In the genomic region with DNA sequence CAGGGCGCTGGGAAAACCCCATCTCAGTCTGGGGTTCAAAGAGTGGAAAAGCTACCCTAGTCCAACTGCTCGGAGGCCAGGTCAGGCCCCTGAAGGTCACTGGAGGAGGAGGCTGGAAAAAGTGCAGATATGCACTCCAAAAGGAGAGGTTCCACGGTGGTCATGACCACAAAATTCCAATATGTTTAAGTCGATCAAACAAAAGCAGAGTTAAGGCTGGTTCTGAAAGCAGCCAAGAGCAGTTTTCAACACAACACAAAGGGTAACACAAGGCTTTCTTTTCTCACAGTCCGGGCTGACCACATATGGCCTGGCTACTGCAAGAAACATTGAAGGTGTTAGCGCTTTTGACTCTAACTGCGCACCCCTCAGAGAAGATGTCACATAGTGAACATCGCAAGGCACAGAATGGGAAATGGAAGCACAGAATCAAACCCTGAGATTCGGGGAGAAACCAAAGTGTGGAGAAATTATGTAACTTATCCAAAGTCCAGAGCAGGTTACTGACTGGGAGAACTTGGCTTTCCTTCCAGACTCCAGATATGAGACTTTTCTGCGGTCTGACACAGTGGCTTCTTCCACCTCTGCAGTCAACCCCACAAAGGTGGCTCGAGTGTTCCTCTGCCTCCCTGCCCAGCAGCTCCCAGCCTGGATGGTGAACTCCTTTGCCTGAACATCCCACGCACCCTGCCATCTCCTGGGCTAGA, we compare ENCODE assay signal across 21 cellular contexts. TPM values are rescaled to one million over a fixed set of nuclear protein-coding genes. Genes with fewer than 3 reads are reported as not detected.
A peak's percentile ranks its signal among the peaks of the same experiment; 100 is the strongest.
DNase-seq lines count a peak whose midpoint lies in the region; ATAC-seq and TF ChIP-seq lines count a peak whose summit lies in the region.
"Had no signal": no experiment of that assay in that cellular context is flagged by ENCODE, and none has a peak within 500 bp of the region (broad histone marks: within the 10 kb centered on the region; RNA-seq: fewer than 3 reads in every experiment).

No MANE protein-coding gene starts in this region.

- H3K36me3 ChIP-seq in BLaER1 treated with 17β-estradiol and CSF1 and Interleukin-3, amounts not matched to agents 10 nM and 100 nM, result peaks cover 7 to 54% (median 33%) of the 10 kb centered on the region in 11 experiments; a peak in 21 of 22 replicates
- H3K36me3 ChIP-seq in neural cell (ENCODE audit: insufficient read depth, low read length), result no peaks in the 10 kb centered on the region
- H3K36me3 ChIP-seq: esophagus squamous epithelium, uterus had no signal

- H3K9me3 Mint-ChIP-seq in activated T-cell treated with anti-CD3 and anti-CD28 coated beads, Interleukin-2, amount 50 U/mL, for 72 hours, result no peaks in the 10 kb centered on the region
- H3K9me3 Mint-ChIP-seq: activated T-cell treated with anti-CD3 and anti-CD28 coated beads, Interleukin-2, amount 50 U/mL, for 24 hours had no signal

- H3K27me3 Mint-ChIP-seq in activated T-cell treated with anti-CD3 and anti-CD28 coated beads, Interleukin-2, amount 50 U/mL, for 72 hours (ENCODE audit: low read depth), result peaks cover 14% of the 10 kb centered on the region

- TF ChIP-seq CTCF in dorsolateral prefrontal cortex (IDR thresholded peaks at IDR 0.05 in 54 of 56, conservative IDR thresholded peaks at IDR 0.05 in 2 of 56; ENCODE audit: low read depth in 1 of 56, partially characterized antibody in 56 of 56), result no peak
- TF ChIP-seq CTCF in neural cell (IDR thresholded peaks at IDR 0.05; ENCODE audit: poor library complexity, severe bottlenecking), result no peak

- peaks cover 0 to 5% (median 0%) of the 10 kb centered on the region in 11 experiments; a peak in 5 of 22 replicates for H3K27me3 ChIP-seq in BLaER1 treated with 17β-estradiol and CSF1 and Interleukin-3, amounts not matched to agents 10 nM and 100 nM
- H3K27me3 ChIP-seq in dorsolateral prefrontal cortex, result peaks cover 0 to 16% (median 3%) of the 10 kb centered on the region in 45 donors
- H3K27me3 ChIP-seq in neural cell (ENCODE audit: insufficient read depth, low read depth, low read length), result no peaks in the 10 kb centered on the region
- H3K27me3 ChIP-seq: uterus had no signal

- peaks cover 0 to 2% of the 10 kb centered on the region in 2 donors for H3K36me3 Mint-ChIP-seq in activated T-cell treated with anti-CD3 and anti-CD28 coated beads, Interleukin-2, amount 50 U/mL, for 72 hours (ENCODE audit: insufficient read depth in 2 of 2)
- H3K36me3 Mint-ChIP-seq: activated naive CD8-positive, alpha-beta T cell treated with anti-CD3 and anti-CD28 coated beads, Interleukin-2, amount 10 ng/mL, durations not matched to agents 7 days and 5 days had no signal

- no peak overlapping the region for H3K4me3 Mint-ChIP-seq in activated T-cell treated with anti-CD3 and anti-CD28 coated beads, Interleukin-2, amount 50 U/mL, for 72 hours

- H3K27ac ChIP-seq in BLaER1 treated with 17β-estradiol and CSF1 and Interleukin-3, amounts not matched to agents 10 nM and 100 nM, result no peak overlapping the region
- peak overlapping the region in 48 of 59 donors; percentile 7 to 92 (median 73) for H3K27ac ChIP-seq in dorsolateral prefrontal cortex
- peak overlapping the region; percentile 96 for H3K27ac ChIP-seq in neural cell (ENCODE audit: low read length)
- H3K27ac ChIP-seq: A549, esophagus squamous epithelium, PC-9, uterus had no signal

- H3K27ac Mint-ChIP-seq in activated T-cell treated with anti-CD3 and anti-CD28 coated beads, Interleukin-2, amount 50 U/mL, for 72 hours, result no peak overlapping the region
- H3K27ac Mint-ChIP-seq: activated CD4-positive, alpha-beta memory T cell treated with anti-CD3 and anti-CD28 coated beads, Interleukin-2, amount 10 ng/mL, durations not matched to agents 7 days and 5 days; activated naive CD8-positive, alpha-beta T cell treated with anti-CD3 and anti-CD28 coated beads, Interleukin-2, amount 10 ng/mL, durations not matched to agents 7 days and 5 days; activated T-cell treated with anti-CD3 and anti-CD28 coated beads, Interleukin-2, amount 50 U/mL, for 24 hours had no signal

- H3K79me2 ChIP-seq in neural cell (replicated peaks; ENCODE audit: insufficient read depth, low read length), result peaks cover 92% of the 10 kb centered on the region

- peaks cover 24 to 59% (median 45%) of the 10 kb centered on the region in 10 experiments for H3K4me1 ChIP-seq in BLaER1 treated with 17β-estradiol and CSF1 and Interleukin-3, amounts not matched to agents 10 nM and 100 nM
- H3K4me1 ChIP-seq: uterus had no signal

- peaks cover 25% of the 10 kb centered on the region for H3K4me1 Mint-ChIP-seq in activated T-cell treated with anti-CD3 and anti-CD28 coated beads, Interleukin-2, amount 50 U/mL, for 72 hours (ENCODE audit: low read depth)

- no peak for TF ChIP-seq EP300 in neural cell (conservative IDR thresholded peaks at IDR 0.05; ENCODE audit: poor library complexity, severe bottlenecking)

- ATAC-seq in activated T-cell treated with anti-CD3 and anti-CD28 coated beads, Interleukin-2, amount 50 U/mL, for 72 hours (replicated peaks in 1 of 2), result no peak
- no peak for ATAC-seq in GM21529 (IDR thresholded peaks at IDR 0.05; ENCODE audit: unreplicated experiment)

- peak overlapping the region; percentile 48 for H2AFZ ChIP-seq in neural cell (ENCODE audit: low read depth, low read length)
- H2AFZ ChIP-seq: PC-9 had no signal

- peaks cover 12 to 47% (median 23%) of the 10 kb centered on the region in 11 experiments for H3K9me3 ChIP-seq in BLaER1 treated with 17β-estradiol and CSF1 and Interleukin-3, amounts not matched to agents 10 nM and 100 nM (replicated peaks in 1 of 11)
- peaks cover 8% of the 10 kb centered on the region for H3K9me3 ChIP-seq in neural cell (ENCODE audit: low read length)
- H3K9me3 ChIP-seq: uterus had no signal

- H3K9ac ChIP-seq in BLaER1 treated with 17β-estradiol and CSF1 and Interleukin-3, amounts not matched to agents 10 nM and 100 nM, result no peak overlapping the region
- peak overlapping the region; percentile 85 for H3K9ac ChIP-seq in neural cell (ENCODE audit: low read length)

- TF ChIP-seq RAD21 in neural cell (conservative IDR thresholded peaks at IDR 0.05), result no peak

- H3K4me3 ChIP-seq in BLaER1 treated with 17β-estradiol and CSF1 and Interleukin-3, amounts not matched to agents 10 nM and 100 nM, result no peak overlapping the region
- H3K4me3 ChIP-seq in dorsolateral prefrontal cortex (peak overlapping the region in 20 of 59 donors; percentile 12 to 78 (median 68)), neural cell (ENCODE audit: low read length) (peak overlapping the region; percentile 67)
- H3K4me3 ChIP-seq: A549, PC-9 had no signal

- peak; percentile 18 for DNase-seq in amniotic epithelial cell (ENCODE audit: low read depth)
- no peak for DNase-seq in dorsolateral prefrontal cortex
- DNase-seq in activated T-cell treated with anti-CD3 and anti-CD28 coated beads, Interleukin-2, amount 50 U/mL, for 72 hours, result no peak
- DNase-seq in activated effector memory CD4-positive, alpha-beta T cell treated with Interleukin-2 at 50 U/mL for 16 hours, result no peak
- DNase-seq in Ammon's horn (ENCODE audit: low spot score), result no peak
- DNase-seq: activated CD4-positive, alpha-beta memory T cell treated with anti-CD3 and anti-CD28 coated beads, Interleukin-2, amount 10 ng/mL, durations not matched to agents 7 days and 5 days; activated naive CD8-positive, alpha-beta T cell treated with anti-CD3 and anti-CD28 coated beads, Interleukin-2, amount 10 ng/mL, durations not matched to agents 7 days and 5 days; activated T-cell treated with anti-CD3 and anti-CD28 coated beads, Interleukin-2, amount 50 U/mL, for 24 hours; effector memory CD4-positive, alpha-beta T cell; esophagus squamous epithelium; GF-D8; HCEC 1CT; NCI-H1417 treated with DMSO at 0.1 percent for 48 hours; NCI-H748 treated with DMSO at 0.1 percent for 48 hours; PC-9; posterior cingulate gyrus; uterus had no signal

- H3F3A ChIP-seq in neural cell (ENCODE audit: insufficient read depth, low read length, poor library complexity, severe bottlenecking), result no peaks in the 10 kb centered on the region

- H4K20me1 ChIP-seq in BLaER1 treated with 17β-estradiol and CSF1 and Interleukin-3, amounts not matched to agents 10 nM and 100 nM, result peaks cover 86 to 100% (median 100%) of the 10 kb centered on the region in 11 experiments
- H4K20me1 ChIP-seq in neural cell (ENCODE audit: insufficient read depth), result no peaks in the 10 kb centered on the region

- H3K9me2 ChIP-seq in neural cell (ENCODE audit: insufficient read depth, low read length), result no peaks in the 10 kb centered on the region

- intact Hi-C loops in dorsolateral prefrontal cortex (cut with DNase I), result loop anchor here (5.0 to 10.0 kb wide), 6 partner anchors 142 to 378 kb away; no protein-coding TSS in a partner anchor

- H3K4me2 ChIP-seq in BLaER1 treated with 17β-estradiol and CSF1 and Interleukin-3, amounts not matched to agents 10 nM and 100 nM, result peak overlapping the region in 8 of 11 experiments; percentile 78 to 90 (median 86); a peak in 13 of 22 replicates
- H3K4me2 ChIP-seq in neural cell (ENCODE audit: low read length), result peak overlapping the region; percentile 48
- H3K4me2 ChIP-seq: A549, PC-9 had no signal

TF ChIP-seq in neural cell, 6 proteins besides CTCF, POLR2A, EP300 and RAD21:
- TF ChIP-seq SMC3 (conservative IDR thresholded peaks at IDR 0.05; ENCODE audit: poor library complexity) (no peak), MXI1 (conservative IDR thresholded peaks at IDR 0.05; ENCODE audit: poor library complexity, severe bottlenecking) (no peak)

RNA-seq across cellular contexts. Expression of a gene that starts 1.3 kb away (rescaled TPM):
- total RNA-seq in dorsolateral prefrontal cortex, result 100 to 1,000 TPM in 97 of 120 experiments, 10 to 100 TPM in 23; 74.7 to 208 (median 113) TPM
- polyA plus RNA-seq in neural cell, result 62.7 and 78.4 TPM in 2 replicates
- 203 and 219 TPM in 2 replicates for polyA minus RNA-seq in neural cell
- 10 to 100 TPM; 18.4 to 21.0 TPM for total RNA-seq in activated T-cell treated with anti-CD3 and anti-CD28 coated beads, Interleukin-2, amount 50 U/mL, for 72 hours

Comparison
In these comparisons a context has a peak if more than half of its experiments do, and no peak if none do; other contexts are left out.
1. H3K27ac ChIP-seq: peak in dorsolateral prefrontal cortex (48 of 59) and neural cell (single experiment); none in BLaER1 treated with 17β-estradiol and CSF1 and Interleukin-3, amounts not matched to agents 10 nM and 100 nM (0 of 11).